ENCODE assay signal across 1 cellular context in the genomic region with DNA sequence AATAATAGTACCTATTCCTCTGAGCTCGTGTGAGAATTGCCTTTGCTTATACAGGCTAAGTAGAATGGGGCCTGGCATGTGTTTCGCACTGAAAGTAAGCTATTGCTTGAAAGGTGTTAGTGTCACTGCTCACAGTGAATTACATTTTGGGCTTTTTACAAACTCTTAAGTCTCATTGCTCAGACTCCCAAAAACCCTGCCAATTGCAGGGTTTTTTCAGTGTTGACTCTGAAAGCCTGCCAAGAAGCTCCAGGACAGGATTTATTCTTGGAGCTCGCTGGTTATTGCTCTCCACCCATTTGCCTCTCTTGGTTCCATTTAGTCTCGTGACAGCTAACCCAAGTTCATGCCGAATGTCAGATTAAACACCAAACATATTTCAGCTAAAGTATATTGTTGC.
A peak's percentile ranks its signal among the peaks of the same experiment; 100 is the strongest.
TF ChIP-seq lines count a peak whose summit lies in the region.

No MANE protein-coding gene starts in this region.

TF ChIP-seq in HEK293, 187 proteins besides CTCF, POLR2A, EP300 and RAD21 (continued from another document):
- TF ChIP-seq, protein P1, sequence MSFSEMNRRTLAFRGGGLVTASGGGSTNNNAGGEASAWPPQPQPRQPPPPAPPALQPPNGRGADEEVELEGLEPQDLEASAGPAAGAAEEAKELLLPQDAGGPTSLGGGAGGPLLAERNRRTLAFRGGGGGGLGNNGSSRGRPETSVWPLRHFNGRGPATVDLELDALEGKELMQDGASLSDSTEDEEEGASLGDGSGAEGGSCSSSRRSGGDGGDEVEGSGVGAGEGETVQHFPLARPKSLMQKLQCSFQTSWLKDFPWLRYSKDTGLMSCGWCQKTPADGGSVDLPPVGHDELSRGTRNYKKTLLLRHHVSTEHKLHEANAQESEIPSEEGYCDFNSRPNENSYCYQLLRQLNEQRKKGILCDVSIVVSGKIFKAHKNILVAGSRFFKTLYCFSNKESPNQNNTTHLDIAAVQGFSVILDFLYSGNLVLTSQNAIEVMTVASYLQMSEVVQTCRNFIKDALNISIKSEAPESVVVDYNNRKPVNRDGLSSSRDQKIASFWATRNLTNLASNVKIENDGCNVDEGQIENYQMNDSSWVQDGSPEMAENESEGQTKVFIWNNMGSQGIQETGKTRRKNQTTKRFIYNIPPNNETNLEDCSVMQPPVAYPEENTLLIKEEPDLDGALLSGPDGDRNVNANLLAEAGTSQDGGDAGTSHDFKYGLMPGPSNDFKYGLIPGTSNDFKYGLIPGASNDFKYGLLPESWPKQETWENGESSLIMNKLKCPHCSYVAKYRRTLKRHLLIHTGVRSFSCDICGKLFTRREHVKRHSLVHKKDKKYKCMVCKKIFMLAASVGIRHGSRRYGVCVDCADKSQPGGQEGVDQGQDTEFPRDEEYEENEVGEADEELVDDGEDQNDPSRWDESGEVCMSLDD (tag by site-specific recombination; IDR thresholded peaks at IDR 0.05), result no peak
- TF ChIP-seq ZNF792 (tag by site-specific recombination; IDR thresholded peaks at IDR 0.05) (no peak), ZNF266 (tag by site-specific recombination; IDR thresholded peaks at IDR 0.05; ENCODE audit: low read depth) (no peak), ZNF239 (tag by site-specific recombination; IDR thresholded peaks at IDR 0.05) (no peak), PRDM1 (tag by site-specific recombination; IDR thresholded peaks at IDR 0.05) (no peak), ZNF146 (tag by site-specific recombination; IDR thresholded peaks at IDR 0.05) (no peak), ZNF24 (tag by site-specific recombination; IDR thresholded peaks at IDR 0.05) (no peak), ZNF473 (tag by site-specific recombination; IDR thresholded peaks at IDR 0.05) (no peak), SP7 (tag by site-specific recombination; IDR thresholded peaks at IDR 0.05) (no peak)
- TF ChIP-seq, protein P2, sequence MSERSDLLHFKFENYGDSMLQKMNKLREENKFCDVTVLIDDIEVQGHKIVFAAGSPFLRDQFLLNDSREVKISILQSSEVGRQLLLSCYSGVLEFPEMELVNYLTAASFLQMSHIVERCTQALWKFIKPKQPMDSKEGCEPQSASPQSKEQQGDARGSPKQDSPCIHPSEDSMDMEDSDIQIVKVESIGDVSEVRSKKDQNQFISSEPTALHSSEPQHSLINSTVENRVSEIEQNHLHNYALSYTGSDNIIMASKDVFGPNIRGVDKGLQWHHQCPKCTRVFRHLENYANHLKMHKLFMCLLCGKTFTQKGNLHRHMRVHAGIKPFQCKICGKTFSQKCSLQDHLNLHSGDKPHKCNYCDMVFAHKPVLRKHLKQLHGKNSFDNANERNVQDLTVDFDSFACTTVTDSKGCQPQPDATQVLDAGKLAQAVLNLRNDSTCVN (tag by site-specific recombination; optimal IDR thresholded peaks at IDR 0.05), result no peak
- TF ChIP-seq, protein P3, sequence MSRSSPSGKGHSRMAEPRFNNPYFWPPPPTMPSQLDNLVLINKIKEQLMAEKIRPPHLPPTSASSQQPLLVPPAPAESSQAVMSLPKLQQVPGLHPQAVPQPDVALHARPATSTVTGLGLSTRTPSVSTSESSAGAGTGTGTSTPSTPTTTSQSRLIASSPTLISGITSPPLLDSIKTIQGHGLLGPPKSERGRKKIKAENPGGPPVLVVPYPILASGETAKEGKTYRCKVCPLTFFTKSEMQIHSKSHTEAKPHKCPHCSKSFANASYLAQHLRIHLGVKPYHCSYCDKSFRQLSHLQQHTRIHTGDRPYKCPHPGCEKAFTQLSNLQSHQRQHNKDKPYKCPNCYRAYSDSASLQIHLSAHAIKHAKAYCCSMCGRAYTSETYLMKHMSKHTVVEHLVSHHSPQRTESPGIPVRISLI (tag by site-specific recombination; IDR thresholded peaks at IDR 0.05), result 0 out of 2 replicates have a peak, but pooled peaks have one; percentile 27
- TF ChIP-seq, protein P4, sequence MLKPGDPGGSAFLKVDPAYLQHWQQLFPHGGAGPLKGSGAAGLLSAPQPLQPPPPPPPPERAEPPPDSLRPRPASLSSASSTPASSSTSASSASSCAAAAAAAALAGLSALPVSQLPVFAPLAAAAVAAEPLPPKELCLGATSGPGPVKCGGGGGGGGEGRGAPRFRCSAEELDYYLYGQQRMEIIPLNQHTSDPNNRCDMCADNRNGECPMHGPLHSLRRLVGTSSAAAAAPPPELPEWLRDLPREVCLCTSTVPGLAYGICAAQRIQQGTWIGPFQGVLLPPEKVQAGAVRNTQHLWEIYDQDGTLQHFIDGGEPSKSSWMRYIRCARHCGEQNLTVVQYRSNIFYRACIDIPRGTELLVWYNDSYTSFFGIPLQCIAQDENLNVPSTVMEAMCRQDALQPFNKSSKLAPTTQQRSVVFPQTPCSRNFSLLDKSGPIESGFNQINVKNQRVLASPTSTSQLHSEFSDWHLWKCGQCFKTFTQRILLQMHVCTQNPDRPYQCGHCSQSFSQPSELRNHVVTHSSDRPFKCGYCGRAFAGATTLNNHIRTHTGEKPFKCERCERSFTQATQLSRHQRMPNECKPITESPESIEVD (tag by site-specific recombination; IDR thresholded peaks at IDR 0.05), result peak; percentile 11; the same call in 1 of the 2 replicates
